18 cellular contexts compared by ENCODE assay signal in the genomic region with DNA sequence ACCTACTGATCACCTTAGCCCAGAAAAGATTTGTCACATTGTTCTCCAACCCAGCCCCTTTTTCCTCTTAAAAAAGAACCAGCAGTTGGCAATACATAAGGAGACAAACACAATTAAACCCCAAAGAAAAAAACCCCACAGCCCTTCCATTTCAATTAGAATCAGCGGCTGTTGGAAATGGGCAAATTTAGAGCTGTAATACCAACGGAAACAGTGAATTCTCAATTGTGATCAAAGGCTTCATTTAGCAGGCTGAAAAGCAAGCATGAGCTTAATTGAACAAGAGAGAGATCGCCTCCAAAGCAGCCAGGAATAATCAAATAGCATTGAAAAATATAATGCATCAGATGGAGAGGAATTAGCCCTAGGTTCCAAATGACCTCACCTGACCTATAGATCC.
"Had no signal": no experiment of that assay in that cellular context is flagged by ENCODE, and none has a peak within 500 bp of the region (broad histone marks: within the 10 kb centered on the region; RNA-seq: fewer than 3 reads in every experiment).

No MANE protein-coding gene starts in this region.

- H3K4me2 ChIP-seq: SK-N-SH had no signal

- DNase-seq: Karpas-422, KG1, MG63, NCI-H1092, NCI-H1105 treated with DMSO at 0.1 percent for 48 hours, NCI-H1417 treated with DMSO at 0.1 percent for 48 hours, NCI-H1694, NCI-H187 treated with DMSO at 0.1 percent for 48 hours, NCI-H2029 treated with DMSO at 0.1 percent for 48 hours, NCI-H2107, NCI-H2171 treated with DMSO at 0.1 percent for 48 hours, NCI-H524 treated with DMSO at 0.1 percent for 48 hours, NCI-H69, NCI-H774, RPMI8226, SHP77, SK-N-SH, SW 1271 had no signal

- H3K9ac ChIP-seq: SK-N-SH had no signal

- H3K4me3 ChIP-seq: MG63 had no signal

- H3K27me3 ChIP-seq: MG63 had no signal

- H3K36me3 ChIP-seq: MG63 had no signal

- H3K9me3 ChIP-seq: MG63, SK-N-SH had no signal
